In the genomic region with DNA sequence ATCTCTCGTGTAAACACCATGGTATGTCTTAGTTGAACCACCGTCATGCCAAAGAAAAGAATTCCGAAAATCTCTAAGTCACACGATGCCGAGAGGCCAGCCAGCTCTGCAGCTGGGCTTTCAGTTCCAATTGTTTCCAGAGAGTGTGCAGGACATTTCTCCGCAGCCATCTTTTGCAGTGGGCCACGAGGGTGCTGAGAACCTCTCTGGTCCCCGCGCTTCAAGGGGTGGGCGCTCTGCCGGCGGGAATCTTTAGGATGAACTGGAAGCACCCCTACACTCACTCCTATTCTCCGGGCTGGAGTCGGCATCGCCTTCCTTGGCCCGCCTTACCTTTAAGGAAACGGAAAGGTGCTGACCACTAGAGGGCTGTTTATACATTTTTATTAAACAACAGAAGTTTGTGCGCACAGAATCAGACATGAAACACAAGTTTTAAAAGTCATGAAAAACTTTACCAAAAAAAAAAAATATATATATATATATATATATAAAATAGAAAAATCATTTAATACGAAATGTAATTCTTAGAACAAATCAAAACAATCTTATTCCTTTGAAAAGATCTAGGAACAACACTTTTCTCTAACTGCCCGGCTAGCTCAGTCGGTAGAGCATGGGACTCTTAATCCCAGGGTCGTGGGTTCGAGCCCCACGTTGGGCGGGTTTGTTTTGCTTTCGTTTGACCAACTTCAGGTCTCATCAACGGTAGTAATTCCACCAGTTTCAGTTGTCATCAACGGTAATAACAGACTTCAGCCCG, we compare ENCODE assay signal across 8 cellular contexts. TPM values are rescaled to one million over a fixed set of nuclear protein-coding genes. Genes with fewer than 3 reads are reported as not detected.
A peak's percentile ranks its signal among the peaks of the same experiment; 100 is the strongest.
DNase-seq lines count a peak whose midpoint lies in the region; TF ChIP-seq lines count a peak whose summit lies in the region.

No MANE protein-coding gene starts in this region.

- H3K27me3 ChIP-seq in HAP-1 (ENCODE audit: low read depth) = no peaks in the 10 kb centered on the region

- in situ Hi-C loops in HAP-1 (cut with MboI; ENCODE audit: low sequenced_read_pairs) (no loop called here), astrocyte of the cerebellum (cut with HindIII; ENCODE audit: low sequenced_read_pairs) (no loop called here)

- H3K4me1 ChIP-seq in HAP-1 = peaks cover 5% of the 10 kb centered on the region; the same call in 1 of the 2 replicates

- no peaks in the 10 kb centered on the region for H3K36me3 ChIP-seq in HAP-1 (replicated peaks)

- H3K9me3 ChIP-seq in HAP-1 = 0 out of 2 replicates have a peak, but pooled peaks cover 3% of the 10 kb centered on the region

- H3K4me3 ChIP-seq in HAP-1 (peak overlapping the region; percentile 37), astrocyte of the cerebellum (ENCODE audit: low read depth, low read length) (peak overlapping the region; percentile 52)

- peak; percentile 82 for DNase-seq in Daoy (ENCODE audit: low read depth)
- DNase-seq in HAP-1 (ENCODE audit: low spot score in 2 of 2) = peak; percentile 96 to 98
- peak; percentile 90 for DNase-seq in NAMALWA (ENCODE audit: low spot score)
- DNase-seq in T-helper 2 cell = peak in 4 of 5 experiments; percentile 42 to 73 (median 64)
- peak; percentile 73 for DNase-seq in astrocyte of the cerebellum (ENCODE audit: low read depth)
- DNase-seq in hippocampal formation (lab: John Stamatoyannopoulos, UW) = peak; percentile 44 to 81
- peak; percentile 76 for DNase-seq in renal cortical epithelial cell (ENCODE audit: low read depth)
- no peak for DNase-seq in NCI-H128 (lab: John Stamatoyannopoulos, UW; ENCODE audit: unreplicated experiment)

- peak; percentile 63 for TF ChIP-seq CTCF in astrocyte of the cerebellum (IDR thresholded peaks at IDR 0.05; ENCODE audit: low read depth, low read length, missing control alignments)

RNA-seq across cellular contexts. Expression of gene MORF4L1, which starts 12.5 kb away (rescaled TPM):
- 270 and 334 TPM in 2 replicates for total RNA-seq in Daoy (2014; rRNA removed; shearing (Covaris generic))
- total RNA-seq in renal cortical epithelial cell = 422 and 542 TPM in 2 replicates

RNA-seq across cellular contexts. Expression of gene ADAMTS7, which starts 48.9 kb away (rescaled TPM):
- 1.1 and 1.8 TPM in 2 replicates for total RNA-seq in Daoy (2014; rRNA removed; shearing (Covaris generic))
- total RNA-seq in renal cortical epithelial cell = 4.5 and 9.9 TPM in 2 replicates
